ENCODE assay signal across 28 cellular contexts in the genomic region with DNA sequence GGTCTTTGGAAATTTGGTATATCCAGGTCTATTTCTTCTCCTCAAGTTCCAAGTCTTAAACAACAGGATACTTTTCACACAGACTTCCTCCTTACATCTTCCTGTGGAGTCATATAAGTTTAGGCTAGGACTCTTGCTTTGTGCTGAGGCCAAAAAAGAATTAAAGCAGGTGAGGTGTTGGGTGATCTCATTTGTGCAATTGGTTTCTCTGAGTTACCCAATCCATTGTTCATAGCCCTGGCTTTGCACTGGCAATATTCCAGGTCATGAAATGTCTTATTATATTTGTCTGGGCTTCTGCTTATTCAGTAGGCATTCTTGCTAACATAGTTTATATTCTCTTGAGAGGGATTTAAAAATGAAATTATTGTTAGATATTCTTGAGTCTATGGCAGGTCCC. TPM values are rescaled to one million over a fixed set of nuclear protein-coding genes. Genes with fewer than 3 reads are reported as not detected.
DNase-seq lines count a peak whose midpoint lies in the region; TF ChIP-seq lines count a peak whose summit lies in the region.
"Had no signal": no experiment of that assay in that cellular context is flagged by ENCODE, and none has a peak within 500 bp of the region (broad histone marks: within the 10 kb centered on the region; RNA-seq: fewer than 3 reads in every experiment).

No MANE protein-coding gene starts in this region.

- no peaks in the 10 kb centered on the region; the same call in 1 of the 2 replicates for H3K9me2 ChIP-seq in OCI-LY7 (ENCODE audit: insufficient read depth, low read length)

- no peaks in the 10 kb centered on the region for H3K79me2 ChIP-seq in OCI-LY7 (ENCODE audit: insufficient read depth, low read depth, low read length)
- H3K79me2 ChIP-seq: parathyroid adenoma had no signal

- CTCF ChIA-PET in OCI-LY7 (lab: Charles Lee; ENCODE audit: unreplicated experiment) = no interaction called here

- no peak for TF ChIP-seq CTCF in LNCaP clone FGC (IDR thresholded peaks at IDR 0.05; ENCODE audit: control insufficient read depth, extremely low read depth, insufficient read depth)
- no peak for TF ChIP-seq CTCF in OCI-LY7 (conservative IDR thresholded peaks at IDR 0.05; ENCODE audit: low read length)
- TF ChIP-seq CTCF in fibroblast of pulmonary artery (IDR thresholded peaks at IDR 0.05; ENCODE audit: low read length, missing control alignments) = no peak

- no peaks in the 10 kb centered on the region for H3K36me3 ChIP-seq in OCI-LY7 (ENCODE audit: insufficient read depth, low read length)
- H3K36me3 ChIP-seq: heart right ventricle, right atrium auricular region had no signal

- no peaks in the 10 kb centered on the region for H3K36me3 Mint-ChIP-seq in activated naive CD8-positive, alpha-beta T cell treated with anti-CD3 and anti-CD28 coated beads for 36 hours
- H3K36me3 Mint-ChIP-seq: memory B cell had no signal

- no peak overlapping the region for H3K27ac Mint-ChIP-seq in activated naive CD8-positive, alpha-beta T cell treated with anti-CD3 and anti-CD28 coated beads for 36 hours
- H3K27ac Mint-ChIP-seq: activated naive CD4-positive, alpha-beta T cell treated with anti-CD3 and anti-CD28 coated beads, Interleukin-2, amount 10 ng/mL, durations not matched to agents 7 days and 5 days; memory B cell had no signal

- peaks cover 47% of the 10 kb centered on the region for H3K4me1 Mint-ChIP-seq in activated naive CD8-positive, alpha-beta T cell treated with anti-CD3 and anti-CD28 coated beads for 36 hours
- H3K4me1 Mint-ChIP-seq: neural crest cell had no signal

- H3K4me3 Mint-ChIP-seq in activated naive CD8-positive, alpha-beta T cell treated with anti-CD3 and anti-CD28 coated beads for 36 hours = no peak overlapping the region
- H3K4me3 Mint-ChIP-seq: activated naive CD4-positive, alpha-beta T cell treated with anti-CD3 and anti-CD28 coated beads, Interleukin-2, amount 10 ng/mL, durations not matched to agents 7 days and 5 days; CD8-positive, alpha-beta memory T cell; memory B cell; neural crest cell had no signal

- intact Hi-C loops in OCI-LY7 (cut with micrococcal nuclease; ENCODE audit: unreplicated experiment) = loop anchor here (5.0 kb wide), 1 partner anchor 49 kb away; no protein-coding TSS in a partner anchor

- no peaks in the 10 kb centered on the region for H3K9me3 Mint-ChIP-seq in activated naive CD8-positive, alpha-beta T cell treated with anti-CD3 and anti-CD28 coated beads for 36 hours
- H3K9me3 Mint-ChIP-seq: CD8-positive, alpha-beta memory T cell; memory B cell; neural crest cell had no signal

- peak overlapping the region; percentile 5; the same call in 1 of the 2 replicates for H2AFZ ChIP-seq in OCI-LY7 (ENCODE audit: low read length)
- H2AFZ ChIP-seq: parathyroid adenoma had no signal

- DNase-seq in NCI-H1417 (lab: John Stamatoyannopoulos, UW) (peak in 2 of 3 experiments; percentile 10 to 64), NCI-H1417 treated with DMSO at 0.1 percent for 48 hours (lab: John Stamatoyannopoulos, UW) (no peak), LNCaP clone FGC (ENCODE audit: low read depth) (peak; percentile 54), OCI-LY7 (ENCODE audit: low spot score) (no peak), fibroblast of pulmonary artery (ENCODE audit: low read depth) (peak; percentile 24), SKM-1 (lab: John Stamatoyannopoulos, UW; ENCODE audit: unreplicated experiment) (no peak), inferior parietal cortex (ENCODE audit: extremely low spot score) (no peak)
- no peak for DNase-seq in activated naive CD8-positive, alpha-beta T cell treated with anti-CD3 and anti-CD28 coated beads for 36 hours
- DNase-seq: activated naive CD4-positive, alpha-beta T cell treated with anti-CD3 and anti-CD28 coated beads, Interleukin-2, amount 10 ng/mL, durations not matched to agents 7 days and 5 days; amygdala; CD8-positive, alpha-beta memory T cell; DMS 273 treated with DMSO at 0.1 percent for 48 hours; effector CD8-positive, alpha-beta T cell; erythroblast; foreskin fibroblast; heart right ventricle; left cardiac atrium; NCI-H1694; NCI-H526; OCI-M1; stimulated activated CD4-positive, alpha-beta T cell treated with anti-CD3 and anti-CD28 coated beads, Interleukin-4, amount 100 ng/mL, for 1 hour; T-helper 9 cell; trophoblast cell had no signal

- peaks cover 71% of the 10 kb centered on the region for H3K4me1 ChIP-seq in OCI-LY7 (ENCODE audit: insufficient read depth, low read length, poor library complexity, severe bottlenecking)
- H3K4me1 ChIP-seq: parathyroid adenoma, right atrium auricular region had no signal

- POLR2A ChIA-PET in OCI-LY7 (lab: Charles Lee) = interaction anchor here (0.6 to 11.7 kb wide), 4 partner anchors 10 to 1127 kb away, joined by 3 to 257 read pairs (median 20); a partner anchor contains a TSS

- H3K27ac ChIP-seq in OCI-LY7 (ENCODE audit: low read depth, low read length, poor library complexity, severe bottlenecking) = no peak overlapping the region
- H3K27ac ChIP-seq: heart right ventricle, parathyroid adenoma, right atrium auricular region had no signal

- H3K9me3 ChIP-seq in OCI-LY7 (ENCODE audit: low read length) = no peaks in the 10 kb centered on the region
- H3K9me3 ChIP-seq: heart right ventricle, right atrium auricular region had no signal

- no peaks in the 10 kb centered on the region for H3K27me3 Mint-ChIP-seq in activated naive CD8-positive, alpha-beta T cell treated with anti-CD3 and anti-CD28 coated beads for 36 hours
- H3K27me3 Mint-ChIP-seq: activated naive CD4-positive, alpha-beta T cell treated with anti-CD3 and anti-CD28 coated beads, Interleukin-2, amount 10 ng/mL, durations not matched to agents 7 days and 5 days; CD8-positive, alpha-beta memory T cell; memory B cell had no signal

- no peaks in the 10 kb centered on the region for H4K20me1 ChIP-seq in OCI-LY7 (ENCODE audit: insufficient read depth, low read length)

- H3K4me3 ChIP-seq in LNCaP clone FGC (ENCODE audit: low read depth, low read length) (no peak overlapping the region), OCI-LY7 (ENCODE audit: low read depth, low read length, poor library complexity, severe bottlenecking) (no peak overlapping the region), fibroblast of pulmonary artery (replicated peaks; ENCODE audit: low read depth, low read length) (no peak overlapping the region)
- H3K4me3 ChIP-seq: heart right ventricle, right atrium auricular region had no signal

- no TSS peak for BruUV-seq in OCI-LY7 (replicated peaks; lab: Mats Ljungman, UMichigan)

- H3K4me2 ChIP-seq in OCI-LY7 (ENCODE audit: low read length) = peak overlapping the region; percentile 5; the same call in 1 of the 2 replicates

RNA-seq across cellular contexts. Expression of a gene that starts 14.1 kb away (rescaled TPM):
- total RNA-seq in OCI-LY7 (2014; rRNA removed; shearing (Covaris generic)) = 54.7 and 57.9 TPM in 2 replicates
- total RNA-seq in OCI-LY7 (2022) = 50.2 and 61.1 TPM in 2 replicates
- total RNA-seq in activated naive CD8-positive, alpha-beta T cell treated with anti-CD3 and anti-CD28 coated beads for 36 hours = 10 to 100 TPM; 26.4 to 27.6 TPM
- total RNA-seq: G401 had no signal

Comparison
In these comparisons a context has a peak if more than half of its experiments do, and no peak if none do; other contexts are left out.
1. DNase-seq: peak in NCI-H1417 (2 of 3), LNCaP clone FGC (single experiment) and fibroblast of pulmonary artery (single experiment); none in NCI-H1417 treated with DMSO at 0.1 percent for 48 hours (single experiment), OCI-LY7 (single experiment), SKM-1 (single experiment), inferior parietal cortex (single experiment) and activated naive CD8-positive, alpha-beta T cell treated with anti-CD3 and anti-CD28 coated beads for 36 hours (single experiment).